ENCODE assay signal across 10 cellular contexts in genomic region chr9:131627326-131627845, GRCh38.
DNase-seq lines count a peak whose midpoint lies in the region; ATAC-seq, FAIRE-seq and TF ChIP-seq lines count a peak whose summit lies in the region.
"Had no signal": no experiment of that assay in that cellular context is flagged by ENCODE, and none has a peak within 500 bp of the region (broad histone marks: within the 10 kb centered on the region; RNA-seq: fewer than 3 reads in every experiment).

No MANE protein-coding gene starts in this region.

- H3K79me2 ChIP-seq in K562 (ENCODE audit: control insufficient read depth, insufficient read depth, low read length): no peaks in the 10 kb centered on the region
- H3K79me2 ChIP-seq in trophoblast cell (ENCODE audit: control insufficient read depth, insufficient read depth, low read length, poor library complexity): no peaks in the 10 kb centered on the region

- no peak for TF ChIP-seq POLR2A in K562 (conservative IDR thresholded peaks at IDR 0.05)

- peaks cover 33% of the 10 kb centered on the region for H3K36me3 ChIP-seq in K562 (ENCODE audit: control insufficient read depth, insufficient read depth, low read length)
- H3K36me3 ChIP-seq in neutrophil: peaks cover 30% of the 10 kb centered on the region
- peaks cover 37 to 47% of the 10 kb centered on the region in 2 experiments for H3K36me3 ChIP-seq in trophoblast cell (ENCODE audit: control insufficient read depth in 1 of 2, insufficient read depth in 2 of 2, low read length in 2 of 2)

- POLR2A ChIA-PET in K562 (lab: Yijun Ruan, JAX): interaction anchor here (0.5 to 0.6 kb wide), 2 partner anchors 48 to 255 kb away, joined by 3 to 5 read pairs; no protein-coding TSS in a partner anchor

- intact Hi-C loops in K562 (cut with micrococcal nuclease): no loop called here

- no peak for TF ChIP-seq CTCF in K562 (IDR thresholded peaks at IDR 0.05 in 2 of 3, conservative IDR thresholded peaks at IDR 0.05 in 1 of 3; ENCODE audit: insufficient read depth in 2 of 3, low read depth in 1 of 3, low read length in 3 of 3)
- no peak for TF ChIP-seq CTCF in neutrophil (IDR thresholded peaks at IDR 0.05)

- H4K8ac ChIP-seq in trophoblast cell (ENCODE audit: low read depth, low read length): no peak overlapping the region

- H3K4me3 ChIP-seq in K562 (no peak overlapping the region), neutrophil (ENCODE audit: low read depth in 1 of 2, low read length in 1 of 2) (no peak overlapping the region), trophoblast cell (ENCODE audit: low read depth, low read length) (no peak overlapping the region)

- no peak for TF ChIP-seq EP300 in K562 (IDR thresholded peaks at IDR 0.05; ENCODE audit: low read length)

- H3K27ac ChIP-seq in K562 (ENCODE audit: extremely low read depth, low read depth, low read length): no peak overlapping the region
- H3K27ac ChIP-seq in neutrophil: peak overlapping the region; percentile 86
- no peak overlapping the region for H3K27ac ChIP-seq in trophoblast cell (ENCODE audit: low read depth, low read length)

- no TSS peak for BruUV-seq in K562 (replicated peaks; lab: Mats Ljungman, UMichigan)

- no peak overlapping the region for H3K14ac ChIP-seq in trophoblast cell (ENCODE audit: low read length)

- H2BK5ac ChIP-seq in trophoblast cell (ENCODE audit: low read depth, low read length, poor library complexity): no peak overlapping the region

- no peak overlapping the region for H3K23ac ChIP-seq in trophoblast cell (ENCODE audit: low read length)

- ATAC-seq in K562 (no peak), GM18861 (IDR thresholded peaks at IDR 0.05; ENCODE audit: unreplicated experiment) (no peak)

- DNase-seq in EH (ENCODE audit: low read depth) (peak; percentile 56), MV-4-11 (lab: John Stamatoyannopoulos, UW) (peak; percentile 59), K562 (ENCODE audit: extremely low read depth in 1 of 4, low spot score in 3 of 4) (no peak), superior temporal gyrus (ENCODE audit: extremely low spot score) (no peak), NCI-H510A (lab: John Stamatoyannopoulos, UW) (no peak), trophoblast cell (no peak)
- DNase-seq: NCI-H446 treated with DMSO at 0.1 percent for 48 hours, nucleus accumbens had no signal

- no peak overlapping the region for H4K12ac ChIP-seq in trophoblast cell (ENCODE audit: low read depth, low read length)

- no peak for TF ChIP-seq RAD21 in K562 (CRISPR knock-in tag; conservative IDR thresholded peaks at IDR 0.05 in 1 of 2, IDR thresholded peaks at IDR 0.05 in 1 of 2)

- no peak overlapping the region for H3K18ac ChIP-seq in trophoblast cell (ENCODE audit: low read length)

- CTCF ChIA-PET in K562 (lab: Yijun Ruan, JAX; ENCODE audit: low intra/inter-chr PET ratio): no interaction called here

- H2AFZ ChIP-seq in K562 (ENCODE audit: low read depth, low read length): no peak overlapping the region
- no peak overlapping the region for H2AFZ ChIP-seq in trophoblast cell (ENCODE audit: insufficient read depth, low read length, poor library complexity)

- peaks cover 2 to 7% of the 10 kb centered on the region in 2 experiments; a peak in 4 of 5 replicates for H3K4me1 ChIP-seq in K562 (replicated peaks in 1 of 2; ENCODE audit: control insufficient read depth in 2 of 2, insufficient read depth in 2 of 2, low read length in 2 of 2)
- peaks cover 36 to 57% of the 10 kb centered on the region in 2 experiments for H3K4me1 ChIP-seq in neutrophil (ENCODE audit: control insufficient read depth in 1 of 2, insufficient read depth in 1 of 2, low read depth in 1 of 2, low read length in 1 of 2)
- peaks cover 13 to 20% of the 10 kb centered on the region in 2 experiments for H3K4me1 ChIP-seq in trophoblast cell (ENCODE audit: control insufficient read depth in 1 of 2, insufficient read depth in 2 of 2, low read length in 2 of 2)

- WGBS in K562 (ENCODE audit: insufficient coverage, low coverage, missing lambda C conversion rate): 81% methylated on average over 9 of the region's 10 CpGs
- no CpG with 5 or more reads among the region's 10 CpGs for WGBS in trophoblast cell (ENCODE audit: extremely low coverage, insufficient coverage, insufficient read length)

- no peak overlapping the region for H4K91ac ChIP-seq in trophoblast cell (ENCODE audit: low read depth, low read length)

- H3K9me3 ChIP-seq in K562 (replicated peaks; ENCODE audit: control insufficient read depth, insufficient read depth, low read depth, low read length) (no peaks in the 10 kb centered on the region), neutrophil (no peaks in the 10 kb centered on the region), trophoblast cell (ENCODE audit: insufficient read depth, low read depth, low read length) (peaks cover 2% of the 10 kb centered on the region)

- in situ Hi-C loops in K562 (cut with MboI): no loop called here

- H3K4me2 ChIP-seq in K562 (ENCODE audit: insufficient read depth, low read length) (no peak overlapping the region), trophoblast cell (ENCODE audit: low read length) (no peak overlapping the region)

- H3K4ac ChIP-seq in trophoblast cell (ENCODE audit: low read depth, low read length): no peak overlapping the region

- H3K9ac ChIP-seq in K562 (ENCODE audit: insufficient read depth in 1 of 2, low read depth in 2 of 2, low read length in 2 of 2) (no peak overlapping the region), trophoblast cell (ENCODE audit: low read length) (no peak overlapping the region)

- H2AK5ac ChIP-seq in trophoblast cell (ENCODE audit: low read length): no peak overlapping the region

- no peaks in the 10 kb centered on the region for H3K9me1 ChIP-seq in K562 (ENCODE audit: control insufficient read depth, insufficient read depth, low read length)

- H4K20me1 ChIP-seq in K562 (replicated peaks; ENCODE audit: control insufficient read depth, insufficient read depth, low read length): no peaks in the 10 kb centered on the region

- no peak overlapping the region for H2BK120ac ChIP-seq in trophoblast cell (ENCODE audit: insufficient read depth, low read length, poor library complexity)

- peak; percentile 78 for FAIRE-seq in K562 (lab: Jason Lieb, UNC)

- no peaks in the 10 kb centered on the region for H3K27me3 ChIP-seq in K562 (ENCODE audit: control insufficient read depth in 2 of 2, insufficient read depth in 2 of 2, low read length in 2 of 2)
- no peaks in the 10 kb centered on the region for H3K27me3 ChIP-seq in neutrophil
- H3K27me3 ChIP-seq in trophoblast cell (ENCODE audit: insufficient read depth, low read length): no peaks in the 10 kb centered on the region

- no peak overlapping the region for H2BK12ac ChIP-seq in trophoblast cell (ENCODE audit: low read length)

- H3K79me1 ChIP-seq in trophoblast cell (ENCODE audit: low read length): no peaks in the 10 kb centered on the region

TF ChIP-seq in K562, 482 proteins besides CTCF, POLR2A, EP300 and RAD21:
- TF ChIP-seq CBFA2T2 (conservative IDR thresholded peaks at IDR 0.05) (peak; percentile 50), HDAC1 (IDR thresholded peaks at IDR 0.05) (peak in 1 of 2 experiments; percentile 88; a peak in 2 of 4 replicates), CBFA2T3 (IDR thresholded peaks at IDR 0.05) (peak; percentile 73), ARID1B (IDR thresholded peaks at IDR 0.05) (peak; percentile 30; the same call in 1 of the 2 replicates), TCF3 (CRISPR knock-in tag; IDR thresholded peaks at IDR 0.05) (peak; percentile 83), FOXA3 (CRISPR knock-in tag; conservative IDR thresholded peaks at IDR 0.05 in 1 of 2, IDR thresholded peaks at IDR 0.05 in 1 of 2) (peak; percentile 80 to 98), MYNN (IDR thresholded peaks at IDR 0.05) (no peak), MYNN (CRISPR knock-in tag; IDR thresholded peaks at IDR 0.05) (no peak), COPS2 (conservative IDR thresholded peaks at IDR 0.05) (no peak), HMG20A (CRISPR knock-in tag; conservative IDR thresholded peaks at IDR 0.05) (0 out of 2 replicates have a peak, but pooled peaks have one; percentile 38), KDM1A (IDR thresholded peaks at IDR 0.05) (peak; percentile 85 to 93), SRSF3 (IDR thresholded peaks at IDR 0.05; ENCODE audit: insufficient read depth, low read length) (no peak), E4F1 (CRISPR knock-in tag; IDR thresholded peaks at IDR 0.05; ENCODE audit: borderline replicate concordance) (no peak), CREBBP (IDR thresholded peaks at IDR 0.05; ENCODE audit: low read depth, low read length) (no peak), GATA2 (CRISPR knock-in tag; IDR thresholded peaks at IDR 0.05) (peak; percentile 61; the same call in 1 of the 2 replicates), TEAD4 (IDR thresholded peaks at IDR 0.05; ENCODE audit: low read length) (peak; percentile 51; the same call in 1 of the 2 replicates), TEAD4 (CRISPR knock-in tag; IDR thresholded peaks at IDR 0.05; ENCODE audit: borderline replicate concordance) (no peak), HDAC2 (IDR thresholded peaks at IDR 0.05) (peak; percentile 88), SIN3A (IDR thresholded peaks at IDR 0.05; ENCODE audit: borderline replicate concordance in 2 of 2, control insufficient read depth in 1 of 2, low read depth in 2 of 2, low read length in 2 of 2) (no peak), RCOR1 (IDR thresholded peaks at IDR 0.05; ENCODE audit: borderline replicate concordance in 1 of 2, low read depth in 2 of 2, low read length in 2 of 2) (peak; percentile 64 to 86; a peak in 3 of 4 replicates)

Comparison
In these comparisons a context has a peak if more than half of its experiments do, and no peak if none do; other contexts are left out.
1. DNase-seq: peak in EH (single experiment) and MV-4-11 (single experiment); none in K562 (0 of 4), superior temporal gyrus (single experiment), NCI-H510A (single experiment) and trophoblast cell (0 of 2).